In genomic region chr11:129225190-129225589, GRCh38 we compare ENCODE assay signal across 17 cellular contexts. TPM values are rescaled to one million over a fixed set of nuclear protein-coding genes. Genes with fewer than 3 reads are reported as not detected.
DNase-seq lines count a peak whose midpoint lies in the region; ATAC-seq and TF ChIP-seq lines count a peak whose summit lies in the region.
"Had no signal": no experiment of that assay in that cellular context is flagged by ENCODE, and none has a peak within 500 bp of the region (broad histone marks: within the 10 kb centered on the region; RNA-seq: fewer than 3 reads in every experiment).

No MANE protein-coding gene starts in this region.

- no peak overlapping the region for H3K27ac ChIP-seq in breast epithelium

- BruUV-seq in MCF 10A (replicated peaks; lab: Mats Ljungman, UMichigan): no TSS peak

- no peaks in the 10 kb centered on the region for H3K27me3 ChIP-seq in breast epithelium

- POLR2A ChIA-PET in MCF 10A (lab: Yijun Ruan, JAX): interaction anchor here (0.9 to 3.9 kb wide), 6 partner anchors 8 to 33 kb away, joined by 3 to 40 read pairs (median 4); partner anchors contain the start of gene ARHGAP32

- ATAC-seq in HG02884 (IDR thresholded peaks at IDR 0.05; ENCODE audit: unreplicated experiment): no peak
- ATAC-seq: K562; stimulated activated naive CD8-positive, alpha-beta T cell treated with anti-CD3 and anti-CD28 coated beads, Interleukin-15, Interleukin-2, amounts not matched to agents 100 U/mL and 50 U/mL, for 24 hours had no signal

- H3K9me3 Mint-ChIP-seq in MCF 10A (ENCODE audit: unreplicated experiment): peaks cover 22% of the 10 kb centered on the region

- peaks cover 3 to 19% of the 10 kb centered on the region in 2 donors for H3K9me3 ChIP-seq in breast epithelium

- peaks cover 22% of the 10 kb centered on the region for H3K4me1 Mint-ChIP-seq in MCF 10A (ENCODE audit: insufficient read depth, unreplicated experiment)
- H3K4me1 Mint-ChIP-seq: CD4-positive, CD25-positive, alpha-beta regulatory T cell had no signal

- H3K36me3 ChIP-seq in breast epithelium: no peaks in the 10 kb centered on the region

- CTCF ChIA-PET in MCF 10A (lab: Yijun Ruan, JAX): interaction anchor here (0.6 kb wide), 4 partner anchors 58 to 863 kb away, joined by 3 to 4 read pairs (median 3); no protein-coding TSS in a partner anchor

- H3K4me3 ChIP-seq in breast epithelium: no peak overlapping the region
- no peak overlapping the region for H3K4me3 ChIP-seq in cardiac fibroblast (replicated peaks in 1 of 2; ENCODE audit: low read depth in 2 of 2, low read length in 2 of 2)
- H3K4me3 ChIP-seq: K562 had no signal

- no peaks in the 10 kb centered on the region for H3K27me3 Mint-ChIP-seq in MCF 10A (ENCODE audit: insufficient read depth, unreplicated experiment)
- H3K27me3 Mint-ChIP-seq: brain; CD4-positive, CD25-positive, alpha-beta regulatory T cell; naive B cell had no signal

- H3K4me3 Mint-ChIP-seq in MCF 10A (ENCODE audit: unreplicated experiment): no peak overlapping the region
- H3K4me3 Mint-ChIP-seq: brain; CD4-positive, CD25-positive, alpha-beta regulatory T cell had no signal

- no peak overlapping the region for H3K27ac Mint-ChIP-seq in MCF 10A (ENCODE audit: low read depth, unreplicated experiment)
- H3K27ac Mint-ChIP-seq: brain; CD4-positive, CD25-positive, alpha-beta regulatory T cell had no signal

- peaks cover 6% of the 10 kb centered on the region for H3K36me3 Mint-ChIP-seq in MCF 10A (ENCODE audit: insufficient read depth, unreplicated experiment)
- H3K36me3 Mint-ChIP-seq: CD4-positive, CD25-positive, alpha-beta regulatory T cell had no signal

- intact Hi-C loops in MCF 10A (cut with micrococcal nuclease): no loop called here
- intact Hi-C loops in breast epithelium (cut with DNase I; ENCODE audit: low total_unique reads): no loop called here

- no peak for TF ChIP-seq POLR2A in breast epithelium (IDR thresholded peaks at IDR 0.05)

- TF ChIP-seq CTCF in MCF 10A (IDR thresholded peaks at IDR 0.05; ENCODE audit: unreplicated experiment) (no peak), breast epithelium (IDR thresholded peaks at IDR 0.05) (no peak), cardiac fibroblast (IDR thresholded peaks at IDR 0.05; ENCODE audit: low read depth, low read length) (no peak)

- H3K4me1 ChIP-seq in breast epithelium: no peaks in the 10 kb centered on the region

- DNase-seq in MCF 10A (ENCODE audit: unreplicated experiment): peak; percentile 53
- DNase-seq in breast epithelium (ENCODE audit: low spot score in 2 of 2): no peak
- peak; percentile 65 to 90 for DNase-seq in cardiac fibroblast (ENCODE audit: low read depth in 2 of 2)
- peak; percentile 88 for DNase-seq in iris pigment epithelial cell (ENCODE audit: low read depth)
- DNase-seq in SW480 (ENCODE audit: low spot score): no peak
- no peak for DNase-seq in NCI-H1417 (lab: John Stamatoyannopoulos, UW)
- DNase-seq in amygdala (lab: John Stamatoyannopoulos, UW): no peak
- DNase-seq: activated naive CD4-positive, alpha-beta T cell treated with Interleukin-2 at 50 U/mL for 16 hours; CD4-positive, CD25-positive, alpha-beta regulatory T cell; DMS79 treated with DMSO at 0.1 percent for 48 hours; naive B cell; NCI-H146; stimulated activated naive CD8-positive, alpha-beta T cell treated with anti-CD3 and anti-CD28 coated beads, Interleukin-15, Interleukin-2, amounts not matched to agents 100 U/mL and 50 U/mL, for 24 hours; T1000 had no signal

RNA-seq across cellular contexts. Expression of gene ARHGAP32, which starts 33.1 kb away (rescaled TPM):
- total RNA-seq in MCF 10A (2022): 62.6 and 71.3 TPM in 2 replicates
- 10 to 100 TPM; 19.8 to 56.6 (median 37.4) TPM for total RNA-seq in breast epithelium

Comparison
In these comparisons a context has a peak if more than half of its experiments do, and no peak if none do; other contexts are left out.
1. DNase-seq: peak in MCF 10A (single experiment), cardiac fibroblast (2 of 2) and iris pigment epithelial cell (single experiment); none in breast epithelium (0 of 2), SW480 (single experiment), NCI-H1417 (0 of 3) and amygdala (0 of 56).